Comparison of ENCODE assay signal across 14 cellular contexts in genomic region chr9:3180696-3181048, GRCh38.
DNase-seq lines count a peak whose midpoint lies in the region; ATAC-seq and TF ChIP-seq lines count a peak whose summit lies in the region.
"Had no signal": no experiment of that assay in that cellular context is flagged by ENCODE, and none has a peak within 500 bp of the region (broad histone marks: within the 10 kb centered on the region; RNA-seq: fewer than 3 reads in every experiment).

No MANE protein-coding gene starts in this region.

- no peak for DNase-seq in activated CD4-positive, alpha-beta T cell treated with anti-CD3 and anti-CD28 coated beads, Interleukin-2, amount 10 ng/mL, durations not matched to agents 24 days and 14 days
- no peak for DNase-seq in activated CD4-positive, alpha-beta T cell treated with anti-CD3 and anti-CD28 coated beads, Interleukin-2, amount 50 U/mL, for 48 hours
- DNase-seq in mammary epithelial cell (no peak), mesenchymal stem cell (no peak), stomach (no peak), activated T-cell treated with anti-CD3 and anti-CD28 coated beads for 4 hours (no peak)
- no peak for DNase-seq in activated T-cell treated with anti-CD3 and anti-CD28 coated beads, Interleukin-2, amount 50 U/mL, for 1 hour
- DNase-seq: activated CD8-positive, alpha-beta memory T cell treated with anti-CD3 and anti-CD28 coated beads, Interleukin-2, amount 10 ng/mL, durations not matched to agents 7 days and 5 days; hippocampal formation; NCI-H446 treated with DMSO at 0.1 percent for 48 hours; T-helper 9 cell; transverse colon had no signal

- H3K27ac Mint-ChIP-seq in activated CD4-positive, alpha-beta T cell treated with anti-CD3 and anti-CD28 coated beads, Interleukin-2, amount 10 ng/mL, durations not matched to agents 24 days and 14 days: no peak overlapping the region
- H3K27ac Mint-ChIP-seq: activated CD8-positive, alpha-beta memory T cell treated with anti-CD3 and anti-CD28 coated beads, Interleukin-2, amount 10 ng/mL, durations not matched to agents 7 days and 5 days had no signal

- H3K4me3 ChIP-seq in mammary epithelial cell (replicated peaks in 1 of 3; ENCODE audit: insufficient read depth in 1 of 3, low read depth in 2 of 3, low read length in 3 of 3) (peak overlapping the region in 1 of 3 experiments; percentile 24), mesenchymal stem cell (ENCODE audit: insufficient read depth in 1 of 2, low read depth in 1 of 2, low read length in 2 of 2) (peak overlapping the region in 1 of 2 experiments; percentile 73), stomach (peak overlapping the region in 3 of 4 donors; percentile 31 to 42 (median 39))

- WGBS in mammary epithelial cell (ENCODE audit: low coverage, missing lambda C conversion rate): 9% methylated on average over 16 of the region's 19 CpGs
- 87% methylated on average over 19 of the region's 19 CpGs for WGBS in mesenchymal stem cell
- WGBS in stomach, 5 donors: 17 to 37% (median 22%) methylated on average over 11 to 19 of the region's 19 CpGs

- no peak overlapping the region for H3K18ac ChIP-seq in mesenchymal stem cell (ENCODE audit: low read depth in 1 of 2, low read length in 2 of 2)

- H3K4me2 ChIP-seq in mammary epithelial cell (ENCODE audit: insufficient read depth, low read depth, low read length) (peak overlapping the region; percentile 74), mesenchymal stem cell (ENCODE audit: low read length, poor library complexity, severe bottlenecking) (no peak overlapping the region)

- no peak overlapping the region for H2BK120ac ChIP-seq in mesenchymal stem cell (ENCODE audit: low read depth, low read length)

- H3K36me3 ChIP-seq in mammary epithelial cell (ENCODE audit: insufficient read depth, low read length) (no peaks in the 10 kb centered on the region), mesenchymal stem cell (ENCODE audit: control insufficient read depth in 1 of 2, insufficient read depth in 2 of 2, low read depth in 1 of 2, low read length in 2 of 2) (no peaks in the 10 kb centered on the region), stomach (no peaks in the 10 kb centered on the region)
- H3K36me3 ChIP-seq: transverse colon had no signal

- H3K9me3 Mint-ChIP-seq in activated CD4-positive, alpha-beta T cell treated with anti-CD3 and anti-CD28 coated beads, Interleukin-2, amount 10 ng/mL, durations not matched to agents 24 days and 14 days: no peaks in the 10 kb centered on the region

- intact Hi-C loops in activated CD4-positive, alpha-beta T cell treated with anti-CD3 and anti-CD28 coated beads, Interleukin-2, amount 10 ng/mL, durations not matched to agents 24 days and 14 days (cut with micrococcal nuclease): loop anchor here (2.0 kb wide), 1 partner anchor 324 kb away; no protein-coding TSS in a partner anchor
- intact Hi-C loops in mammary epithelial cell (cut with micrococcal nuclease): loop anchor here (1.0 kb wide), 3 partner anchors 172 to 323 kb away; no protein-coding TSS in a partner anchor
- intact Hi-C loops in stomach (cut with DNase I; ENCODE audit: low total_unique reads): loop anchor here (10.0 kb wide), 1 partner anchor 306 kb away; no protein-coding TSS in a partner anchor

- TF ChIP-seq EP300 in stomach (IDR thresholded peaks at IDR 0.05): no peak

- no peak overlapping the region for H3K4ac ChIP-seq in mesenchymal stem cell (ENCODE audit: low read depth in 1 of 2, low read length in 2 of 2)

- H3K79me1 ChIP-seq in mesenchymal stem cell (replicated peaks; ENCODE audit: low read length, poor library complexity, severe bottlenecking): no peaks in the 10 kb centered on the region

- TF ChIP-seq CTCF in mammary epithelial cell (conservative IDR thresholded peaks at IDR 0.05 in 1 of 2, IDR thresholded peaks at IDR 0.05 in 1 of 2; ENCODE audit: extremely low read depth in 1 of 2, insufficient read depth in 1 of 2, low read depth in 1 of 2, low read length in 2 of 2): no peak
- TF ChIP-seq CTCF in stomach (IDR thresholded peaks at IDR 0.05): no peak

- H3K4me1 ChIP-seq in mammary epithelial cell (ENCODE audit: insufficient read depth, low read length) (no peaks in the 10 kb centered on the region), mesenchymal stem cell (ENCODE audit: control insufficient read depth, insufficient read depth, low read depth, low read length) (peaks cover 8% of the 10 kb centered on the region), stomach (peaks cover 0 to 21% (median 11%) of the 10 kb centered on the region in 4 donors)
- H3K4me1 ChIP-seq: A549 had no signal

- peak overlapping the region; percentile 74 for H4K91ac ChIP-seq in mesenchymal stem cell (ENCODE audit: low read length)

- dilution Hi-C loops in mammary epithelial cell (cut with HindIII; ENCODE audit: low sequenced_read_pairs): no loop called here

- H2BK15ac ChIP-seq in mesenchymal stem cell (ENCODE audit: low read depth, poor library complexity, severe bottlenecking): no peak overlapping the region

- H2AFZ ChIP-seq in mammary epithelial cell (ENCODE audit: low read depth, low read length) (peak overlapping the region; percentile 17), mesenchymal stem cell (ENCODE audit: low read depth, low read length) (no peak overlapping the region)

- H3K79me2 ChIP-seq in mammary epithelial cell (ENCODE audit: insufficient read depth, low read length): no peaks in the 10 kb centered on the region

- H3K9me3 ChIP-seq in mammary epithelial cell (replicated peaks; ENCODE audit: insufficient read depth, low read length): no peaks in the 10 kb centered on the region
- H3K9me3 ChIP-seq in mesenchymal stem cell (ENCODE audit: control insufficient read depth, low read length): no peaks in the 10 kb centered on the region
- H3K9me3 ChIP-seq in stomach: no peaks in the 10 kb centered on the region
- H3K9me3 ChIP-seq: A549, transverse colon had no signal

- H3K36me3 Mint-ChIP-seq in activated CD4-positive, alpha-beta T cell treated with anti-CD3 and anti-CD28 coated beads, Interleukin-2, amount 10 ng/mL, durations not matched to agents 24 days and 14 days (ENCODE audit: low read depth): no peaks in the 10 kb centered on the region
- H3K36me3 Mint-ChIP-seq: activated CD8-positive, alpha-beta memory T cell treated with anti-CD3 and anti-CD28 coated beads, Interleukin-2, amount 10 ng/mL, durations not matched to agents 7 days and 5 days had no signal

- BruUV-seq in mammary epithelial cell (replicated peaks; lab: Mats Ljungman, UMichigan): no TSS peak

- CTCF ChIA-PET in mammary epithelial cell (lab: Charles Lee; ENCODE audit: low non-redundant PET): no interaction called here

- ATAC-seq in GM18520 (IDR thresholded peaks at IDR 0.05; ENCODE audit: unreplicated experiment): no peak

- no peak overlapping the region for H4K8ac ChIP-seq in mesenchymal stem cell (ENCODE audit: low read length)

- H3K27ac ChIP-seq in mammary epithelial cell (ENCODE audit: insufficient read depth, low read depth, low read length): no peak overlapping the region
- no peak overlapping the region for H3K27ac ChIP-seq in mesenchymal stem cell (ENCODE audit: low read length, poor library complexity, severe bottlenecking)
- H3K27ac ChIP-seq in stomach: no peak overlapping the region
- H3K27ac ChIP-seq: A549, transverse colon had no signal

- H2BK5ac ChIP-seq in mesenchymal stem cell (ENCODE audit: low read depth, low read length, poor library complexity, severe bottlenecking): no peak overlapping the region

- in situ Hi-C loops in mammary epithelial cell (cut with MboI; ENCODE audit: low sequenced_read_pairs in 2 of 2): loop anchor here (5.0 to 10.0 kb wide), 2 partner anchors 308 to 326 kb away; no protein-coding TSS in a partner anchor

- H2AK5ac ChIP-seq in mesenchymal stem cell (ENCODE audit: low read length, severe bottlenecking): no peak overlapping the region

- H3K23ac ChIP-seq in mesenchymal stem cell (ENCODE audit: low read length in 2 of 2): no peak overlapping the region

- no peak overlapping the region for H2BK12ac ChIP-seq in mesenchymal stem cell (ENCODE audit: low read length in 2 of 2)

- H3K9ac ChIP-seq in mammary epithelial cell (ENCODE audit: insufficient read depth, low read length) (no peak overlapping the region), mesenchymal stem cell (ENCODE audit: low read length) (no peak overlapping the region)

- no peak for TF ChIP-seq POLR2A in stomach (IDR thresholded peaks at IDR 0.05)

- peak overlapping the region; percentile 28 for H3K4me3 Mint-ChIP-seq in activated CD4-positive, alpha-beta T cell treated with anti-CD3 and anti-CD28 coated beads, Interleukin-2, amount 10 ng/mL, durations not matched to agents 24 days and 14 days

- peaks cover 36% of the 10 kb centered on the region for H3K27me3 Mint-ChIP-seq in activated CD4-positive, alpha-beta T cell treated with anti-CD3 and anti-CD28 coated beads, Interleukin-2, amount 10 ng/mL, durations not matched to agents 24 days and 14 days

- H3K27me3 ChIP-seq in mammary epithelial cell (ENCODE audit: insufficient read depth, low read length): peaks cover 20% of the 10 kb centered on the region
- H3K27me3 ChIP-seq in mesenchymal stem cell (ENCODE audit: control insufficient read depth in 1 of 2, insufficient read depth in 1 of 2, low read length in 2 of 2): peaks cover 28 to 31% of the 10 kb centered on the region in 2 experiments
- H3K27me3 ChIP-seq in stomach: peaks cover 0 to 40% (median 20%) of the 10 kb centered on the region in 3 donors

- H3K14ac ChIP-seq in mesenchymal stem cell (ENCODE audit: low read length in 2 of 2): no peak overlapping the region

- no peaks in the 10 kb centered on the region for H4K20me1 ChIP-seq in mammary epithelial cell (ENCODE audit: insufficient read depth, low read length)

- no peaks in the 10 kb centered on the region for H3K4me1 Mint-ChIP-seq in activated CD4-positive, alpha-beta T cell treated with anti-CD3 and anti-CD28 coated beads, Interleukin-2, amount 10 ng/mL, durations not matched to agents 24 days and 14 days
